8 cellular contexts compared by ENCODE assay signal in the genomic region with DNA sequence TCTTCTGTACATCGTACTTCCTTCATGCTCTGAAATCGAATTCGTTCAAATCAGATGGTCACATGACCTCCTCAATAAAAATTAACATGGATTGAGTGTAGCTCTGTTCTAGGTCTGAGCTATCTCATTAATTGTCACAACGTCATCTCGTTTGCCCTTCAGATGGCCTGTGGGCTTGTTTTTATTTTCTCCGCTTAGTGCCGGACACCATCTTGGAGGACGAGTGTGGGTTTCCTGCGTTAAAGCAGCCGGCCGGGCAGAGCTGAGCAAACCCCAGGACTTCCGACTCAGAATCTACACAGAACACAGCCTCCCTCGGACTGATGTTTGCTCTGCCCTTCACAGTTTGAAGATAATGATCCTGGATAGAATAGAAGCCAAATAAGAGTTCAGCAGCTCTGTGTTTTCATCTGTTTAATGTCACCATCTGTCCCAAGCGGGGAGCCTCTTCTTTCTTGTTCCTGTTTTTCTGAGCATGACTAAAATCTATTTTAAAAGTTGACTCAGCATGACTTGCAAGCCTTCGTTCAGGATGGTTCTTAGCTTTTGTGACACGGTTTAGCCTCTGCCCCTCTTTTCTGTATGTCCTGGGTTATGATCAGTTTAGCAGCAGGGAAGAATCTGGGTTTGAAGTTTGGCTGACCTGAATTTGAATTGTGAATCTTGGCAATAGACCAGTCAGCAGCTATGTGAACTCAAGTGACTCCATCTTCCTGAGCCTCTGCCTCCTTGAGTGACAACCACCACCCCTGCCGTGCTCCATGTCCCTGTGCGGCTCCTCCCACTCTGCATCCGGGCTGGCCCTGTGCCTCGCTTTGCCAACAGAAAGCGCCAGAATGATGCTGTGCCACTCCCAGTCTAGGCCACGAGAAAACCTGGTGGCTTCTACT. TPM values are rescaled to one million over a fixed set of nuclear protein-coding genes. Genes with fewer than 3 reads are reported as not detected.
A peak's percentile ranks its signal among the peaks of the same experiment; 100 is the strongest.
DNase-seq lines count a peak whose midpoint lies in the region; ATAC-seq lines count a peak whose summit lies in the region.
"Had no signal": no experiment of that assay in that cellular context is flagged by ENCODE, and none has a peak within 500 bp of the region (broad histone marks: within the 10 kb centered on the region; RNA-seq: fewer than 3 reads in every experiment).

No MANE protein-coding gene starts in this region.

- no peak overlapping the region for H2BK15ac ChIP-seq in mesenchymal stem cell (ENCODE audit: low read depth, poor library complexity, severe bottlenecking)

- H3K18ac ChIP-seq in mesenchymal stem cell (ENCODE audit: low read depth in 1 of 2, low read length in 2 of 2) = no peak overlapping the region

- peaks cover 15 to 48% of the 10 kb centered on the region in 2 experiments for H3K27me3 ChIP-seq in mesenchymal stem cell (ENCODE audit: control insufficient read depth in 1 of 2, insufficient read depth in 1 of 2, low read length in 2 of 2)

- POLR2A ChIA-PET in activated CD4-positive, alpha-beta memory T cell treated with anti-CD3 and anti-CD28 coated beads, Interleukin-2, amount 10 ng/mL, durations not matched to agents 7 days and 5 days (lab: Charles Lee) = no interaction called here

- no peak overlapping the region for H2AK5ac ChIP-seq in mesenchymal stem cell (ENCODE audit: low read length, severe bottlenecking)

- H3K9ac ChIP-seq in mesenchymal stem cell (ENCODE audit: low read length) = no peak overlapping the region

- peak overlapping the region; percentile 19 for H3K27ac Mint-ChIP-seq in activated CD4-positive, alpha-beta memory T cell treated with anti-CD3 and anti-CD28 coated beads, Interleukin-2, amount 10 ng/mL, durations not matched to agents 7 days and 5 days

- H3K4me3 Mint-ChIP-seq in activated CD4-positive, alpha-beta memory T cell treated with anti-CD3 and anti-CD28 coated beads, Interleukin-2, amount 10 ng/mL, durations not matched to agents 7 days and 5 days = no peak overlapping the region

- H3K36me3 ChIP-seq in mesenchymal stem cell (ENCODE audit: control insufficient read depth in 1 of 2, insufficient read depth in 2 of 2, low read depth in 1 of 2, low read length in 2 of 2) = no peaks in the 10 kb centered on the region

- H3K4ac ChIP-seq in mesenchymal stem cell (ENCODE audit: low read depth in 1 of 2, low read length in 2 of 2) = no peak overlapping the region

- no peak overlapping the region for H2BK5ac ChIP-seq in mesenchymal stem cell (ENCODE audit: low read depth, low read length, poor library complexity, severe bottlenecking)

- H4K8ac ChIP-seq in mesenchymal stem cell (ENCODE audit: low read length) = no peak overlapping the region

- H3K27me3 Mint-ChIP-seq in activated CD4-positive, alpha-beta memory T cell treated with anti-CD3 and anti-CD28 coated beads, Interleukin-2, amount 10 ng/mL, durations not matched to agents 7 days and 5 days = peaks cover 5% of the 10 kb centered on the region

- H3K9me3 Mint-ChIP-seq in activated CD4-positive, alpha-beta memory T cell treated with anti-CD3 and anti-CD28 coated beads, Interleukin-2, amount 10 ng/mL, durations not matched to agents 7 days and 5 days = no peaks in the 10 kb centered on the region

- no peak overlapping the region for H3K27ac ChIP-seq in mesenchymal stem cell (ENCODE audit: low read length, poor library complexity, severe bottlenecking)

- no peak overlapping the region for H4K91ac ChIP-seq in mesenchymal stem cell (ENCODE audit: low read length)

- 75% methylated on average over 21 of the region's 22 CpGs for WGBS in mesenchymal stem cell

- CTCF ChIA-PET in activated CD4-positive, alpha-beta memory T cell treated with anti-CD3 and anti-CD28 coated beads, Interleukin-2, amount 10 ng/mL, durations not matched to agents 7 days and 5 days (lab: Charles Lee) = no interaction called here

- no peaks in the 10 kb centered on the region for H3K79me1 ChIP-seq in mesenchymal stem cell (replicated peaks; ENCODE audit: low read length, poor library complexity, severe bottlenecking)

- H2BK120ac ChIP-seq in mesenchymal stem cell (ENCODE audit: low read depth, low read length) = no peak overlapping the region

- no peaks in the 10 kb centered on the region for H3K36me3 Mint-ChIP-seq in activated CD4-positive, alpha-beta memory T cell treated with anti-CD3 and anti-CD28 coated beads, Interleukin-2, amount 10 ng/mL, durations not matched to agents 7 days and 5 days (ENCODE audit: low read depth)

- DNase-seq in LHCN-M2 (ENCODE audit: low read depth) (peak; percentile 43), mesenchymal stem cell (peak; percentile 3), NCI-H2029 (lab: John Stamatoyannopoulos, UW) (no peak), NCI-H2107 (lab: John Stamatoyannopoulos, UW) (no peak)
- DNase-seq in activated CD4-positive, alpha-beta memory T cell treated with anti-CD3 and anti-CD28 coated beads, Interleukin-2, amount 10 ng/mL, durations not matched to agents 7 days and 5 days = no peak

- H3K4me2 ChIP-seq in mesenchymal stem cell (ENCODE audit: low read length, poor library complexity, severe bottlenecking) = no peak overlapping the region

- H3K4me1 Mint-ChIP-seq in activated CD4-positive, alpha-beta memory T cell treated with anti-CD3 and anti-CD28 coated beads, Interleukin-2, amount 10 ng/mL, durations not matched to agents 7 days and 5 days = peaks cover 14% of the 10 kb centered on the region

- H2BK12ac ChIP-seq in mesenchymal stem cell (ENCODE audit: low read length in 2 of 2) = no peak overlapping the region

- ATAC-seq in GM19025 (IDR thresholded peaks at IDR 0.05; ENCODE audit: low read depth, unreplicated experiment) (peak; percentile 68), HG02981 (IDR thresholded peaks at IDR 0.05; ENCODE audit: unreplicated experiment) (no peak)

- H3K9me3 ChIP-seq in mesenchymal stem cell (ENCODE audit: control insufficient read depth, low read length) = no peaks in the 10 kb centered on the region

- no peaks in the 10 kb centered on the region for H3K4me1 ChIP-seq in mesenchymal stem cell (ENCODE audit: control insufficient read depth, insufficient read depth, low read depth, low read length)

- H3K23ac ChIP-seq in mesenchymal stem cell (ENCODE audit: low read length in 2 of 2) = no peak overlapping the region

- no peak overlapping the region for H3K4me3 ChIP-seq in mesenchymal stem cell (ENCODE audit: insufficient read depth in 1 of 2, low read depth in 1 of 2, low read length in 2 of 2)

- no peak overlapping the region for H3K14ac ChIP-seq in mesenchymal stem cell (ENCODE audit: low read length in 2 of 2)

- H2AFZ ChIP-seq in mesenchymal stem cell (ENCODE audit: low read depth, low read length) = no peak overlapping the region

RNA-seq across cellular contexts. Expression of gene GALNTL5, which starts 30.6 kb away (rescaled TPM):
- not detected in 2 replicates for total RNA-seq in LHCN-M2 (2014; rRNA removed)
- not detected for polyA plus RNA-seq in LHCN-M2 (2012)
- total RNA-seq in activated CD4-positive, alpha-beta memory T cell treated with anti-CD3 and anti-CD28 coated beads, Interleukin-2, amount 10 ng/mL, durations not matched to agents 7 days and 5 days = not detected
- polyA plus RNA-seq in mesenchymal stem cell (2013, experiment 1 of 2) = not detected
- polyA plus RNA-seq in mesenchymal stem cell (2013, experiment 2 of 2) = not detected
- total RNA-seq: aorta had no signal
- polyA plus RNA-seq: aorta had no signal

RNA-seq across cellular contexts. Expression of gene PRKAG2, which starts 48.8 kb away (rescaled TPM):
- 23.7 and 24.2 TPM in 2 replicates for total RNA-seq in LHCN-M2 (2014; rRNA removed)
- polyA plus RNA-seq in LHCN-M2 (2012) = 25.9 TPM
- total RNA-seq in activated CD4-positive, alpha-beta memory T cell treated with anti-CD3 and anti-CD28 coated beads, Interleukin-2, amount 10 ng/mL, durations not matched to agents 7 days and 5 days = 10 to 100 TPM; 25.4 to 33.7 TPM
- 18.0 TPM for polyA plus RNA-seq in mesenchymal stem cell (2013, experiment 1 of 2)
- polyA plus RNA-seq in mesenchymal stem cell (2013, experiment 2 of 2) = 18.8 TPM

Comparison
In these comparisons a context has a peak if more than half of its experiments do, and no peak if none do; other contexts are left out.
1. DNase-seq: peak in LHCN-M2 (single experiment) and mesenchymal stem cell (single experiment); none in activated CD4-positive, alpha-beta memory T cell treated with anti-CD3 and anti-CD28 coated beads, Interleukin-2, amount 10 ng/mL, durations not matched to agents 7 days and 5 days (single experiment), NCI-H2029 (single experiment) and NCI-H2107 (single experiment).